11 cellular contexts compared by ENCODE assay signal in genomic region chr10:110901954-110902819, GRCh38. TPM values are rescaled to one million over a fixed set of nuclear protein-coding genes. Genes with fewer than 3 reads are reported as not detected.
DNase-seq lines count a peak whose midpoint lies in the region; ATAC-seq and TF ChIP-seq lines count a peak whose summit lies in the region.
"Had no signal": no experiment of that assay in that cellular context is flagged by ENCODE, and none has a peak within 500 bp of the region (broad histone marks: within the 10 kb centered on the region; RNA-seq: fewer than 3 reads in every experiment).

No MANE protein-coding gene starts in this region.

- no peaks in the 10 kb centered on the region for H3K4me1 ChIP-seq in testis
- H3K4me1 ChIP-seq: ascending aorta had no signal

- peaks cover 17% of the 10 kb centered on the region for H3K4me1 Mint-ChIP-seq in activated naive CD4-positive, alpha-beta T cell treated with anti-CD3 and anti-CD28 coated beads, Interleukin-2, amount 10 ng/mL, durations not matched to agents 7 days and 5 days
- H3K4me1 Mint-ChIP-seq in activated CD4-positive, alpha-beta memory T cell treated with anti-CD3 and anti-CD28 coated beads for 36 hours (ENCODE audit: low read depth), result peaks cover 40% of the 10 kb centered on the region
- H3K4me1 Mint-ChIP-seq in stimulated activated naive CD8-positive, alpha-beta T cell treated with anti-CD3 and anti-CD28 coated beads, Interleukin-15, amount 100 ng/mL, for 72 hours, result peaks cover 41% of the 10 kb centered on the region

- H3K9me3 Mint-ChIP-seq in activated naive CD4-positive, alpha-beta T cell treated with anti-CD3 and anti-CD28 coated beads, Interleukin-2, amount 10 ng/mL, durations not matched to agents 7 days and 5 days, result no peaks in the 10 kb centered on the region
- no peaks in the 10 kb centered on the region for H3K9me3 Mint-ChIP-seq in activated CD4-positive, alpha-beta memory T cell treated with anti-CD3 and anti-CD28 coated beads for 36 hours
- no peaks in the 10 kb centered on the region for H3K9me3 Mint-ChIP-seq in stimulated activated naive CD8-positive, alpha-beta T cell treated with anti-CD3 and anti-CD28 coated beads, Interleukin-15, amount 100 ng/mL, for 72 hours

- H3K36me3 Mint-ChIP-seq in activated naive CD4-positive, alpha-beta T cell treated with anti-CD3 and anti-CD28 coated beads, Interleukin-2, amount 10 ng/mL, durations not matched to agents 7 days and 5 days, result peaks cover 52% of the 10 kb centered on the region
- H3K36me3 Mint-ChIP-seq in activated CD4-positive, alpha-beta memory T cell treated with anti-CD3 and anti-CD28 coated beads for 36 hours, result peaks cover 17% of the 10 kb centered on the region

- peak; percentile 53 for DNase-seq in activated naive CD4-positive, alpha-beta T cell treated with Interleukin-2 at 50 U/mL for 16 hours
- no peak for DNase-seq in activated naive CD4-positive, alpha-beta T cell treated with anti-CD3 and anti-CD28 coated beads, Interleukin-2, amount 10 ng/mL, durations not matched to agents 7 days and 5 days
- peak; percentile 68 for DNase-seq in activated CD4-positive, alpha-beta memory T cell treated with anti-CD3 and anti-CD28 coated beads for 36 hours
- DNase-seq in foreskin fibroblast (peak; percentile 67 to 87), GM10248 (ENCODE audit: extremely low spot score) (no peak), NCI-H2107 (lab: John Stamatoyannopoulos, UW) (no peak), testis (no peak)
- DNase-seq in stimulated activated naive CD8-positive, alpha-beta T cell treated with anti-CD3 and anti-CD28 coated beads, Interleukin-15, amount 100 ng/mL, for 72 hours, result peak; percentile 51 to 66
- DNase-seq: DND-41, NCI-H748 treated with DMSO at 0.1 percent for 48 hours had no signal

- intact Hi-C loops in activated CD4-positive, alpha-beta memory T cell treated with anti-CD3 and anti-CD28 coated beads for 36 hours (cut with micrococcal nuclease), result loop anchor here (1.0 to 5.0 kb wide), 3 partner anchors 9 to 128 kb away; no protein-coding TSS in a partner anchor
- intact Hi-C loops in testis (cut with DNase I; ENCODE audit: low total_unique reads), result no loop called here

- H3K27me3 Mint-ChIP-seq in activated naive CD4-positive, alpha-beta T cell treated with anti-CD3 and anti-CD28 coated beads, Interleukin-2, amount 10 ng/mL, durations not matched to agents 7 days and 5 days, result no peaks in the 10 kb centered on the region
- H3K27me3 Mint-ChIP-seq in activated CD4-positive, alpha-beta memory T cell treated with anti-CD3 and anti-CD28 coated beads for 36 hours, result no peaks in the 10 kb centered on the region
- H3K27me3 Mint-ChIP-seq in stimulated activated naive CD8-positive, alpha-beta T cell treated with anti-CD3 and anti-CD28 coated beads, Interleukin-15, amount 100 ng/mL, for 72 hours, result no peaks in the 10 kb centered on the region

- H3K27ac Mint-ChIP-seq in activated naive CD4-positive, alpha-beta T cell treated with anti-CD3 and anti-CD28 coated beads, Interleukin-2, amount 10 ng/mL, durations not matched to agents 7 days and 5 days, result no peak overlapping the region
- H3K27ac Mint-ChIP-seq in activated CD4-positive, alpha-beta memory T cell treated with anti-CD3 and anti-CD28 coated beads for 36 hours, result peak overlapping the region; percentile 79
- H3K27ac Mint-ChIP-seq in stimulated activated naive CD8-positive, alpha-beta T cell treated with anti-CD3 and anti-CD28 coated beads, Interleukin-15, amount 100 ng/mL, for 72 hours, result peak overlapping the region; percentile 97 to 99

- no peak for TF ChIP-seq CTCF in foreskin fibroblast (IDR thresholded peaks at IDR 0.05; ENCODE audit: low read depth, low read length)
- no peak for TF ChIP-seq CTCF in GM10248 (IDR thresholded peaks at IDR 0.05; ENCODE audit: control extremely low read depth, extremely low read depth, low read depth, missing control alignments)
- TF ChIP-seq CTCF in testis (IDR thresholded peaks at IDR 0.05), result no peak

- TF ChIP-seq POLR2A in testis (IDR thresholded peaks at IDR 0.05), result no peak

- CTCF ChIA-PET in activated naive CD4-positive, alpha-beta T cell treated with anti-CD3 and anti-CD28 coated beads, Interleukin-2, amount 10 ng/mL, durations not matched to agents 7 days and 5 days (lab: Charles Lee), result interaction anchor here (1.0 to 2.5 kb wide), 6 partner anchors 8 to 159 kb away, joined by 3 to 13 read pairs (median 6); no protein-coding TSS in a partner anchor
- CTCF ChIA-PET in activated CD4-positive, alpha-beta memory T cell treated with anti-CD3 and anti-CD28 coated beads for 36 hours (lab: Charles Lee), result interaction anchor here (0.9 to 4.2 kb wide), 10 partner anchors 9 to 230 kb away, joined by 3 to 23 read pairs (median 4); partner anchors contain the start of genes BBIP1, PDCD4 and SHOC2
- CTCF ChIA-PET in GM10248 (lab: Yijun Ruan, JAX), result interaction anchor here (1.1 to 4.0 kb wide), 8 partner anchors 8 to 292 kb away, joined by 3 to 23 read pairs (median 4); no protein-coding TSS in a partner anchor

- no peaks in the 10 kb centered on the region for H3K36me3 ChIP-seq in testis (ENCODE audit: low read depth, missing control alignments)

- H3K27ac ChIP-seq in testis, result no peak overlapping the region
- H3K27ac ChIP-seq: ascending aorta had no signal

- 69 to 75% methylated on average over 7 of the region's 7 CpGs for WGBS in testis, 2 donors

- H3K4me3 Mint-ChIP-seq in activated naive CD4-positive, alpha-beta T cell treated with anti-CD3 and anti-CD28 coated beads, Interleukin-2, amount 10 ng/mL, durations not matched to agents 7 days and 5 days, result no peak overlapping the region
- peak overlapping the region; percentile 6 for H3K4me3 Mint-ChIP-seq in activated CD4-positive, alpha-beta memory T cell treated with anti-CD3 and anti-CD28 coated beads for 36 hours
- peak overlapping the region; percentile 64 to 77 for H3K4me3 Mint-ChIP-seq in stimulated activated naive CD8-positive, alpha-beta T cell treated with anti-CD3 and anti-CD28 coated beads, Interleukin-15, amount 100 ng/mL, for 72 hours

- H3K9me3 ChIP-seq in testis, result no peaks in the 10 kb centered on the region
- H3K9me3 ChIP-seq: ascending aorta had no signal

- H3K27me3 ChIP-seq in testis, result no peaks in the 10 kb centered on the region
- H3K27me3 ChIP-seq: ascending aorta had no signal

- no peak overlapping the region for H3K4me3 ChIP-seq in foreskin fibroblast (ENCODE audit: low read depth in 1 of 2, low read length in 2 of 2)
- H3K4me3 ChIP-seq in testis, result no peak overlapping the region
- H3K4me3 ChIP-seq: ascending aorta had no signal

- POLR2A ChIA-PET in activated CD4-positive, alpha-beta memory T cell treated with anti-CD3 and anti-CD28 coated beads for 36 hours (lab: Charles Lee), result interaction anchor here (0.6 to 2.0 kb wide), 9 partner anchors 8 to 128 kb away, joined by 3 to 11 read pairs (median 5); partner anchors contain the start of genes BBIP1 and SHOC2
- POLR2A ChIA-PET in GM10248 (lab: Yijun Ruan, JAX), result interaction anchor here (1.7 kb wide), 1 partner anchor 16 kb away, joined by 9 read pairs; the partner anchor contains the start of genes BBIP1 and SHOC2

- ATAC-seq in stimulated activated naive CD8-positive, alpha-beta T cell treated with anti-CD3 and anti-CD28 coated beads, Interleukin-15, amount 100 ng/mL, for 72 hours, result peak; percentile 75

RNA-seq across cellular contexts. Expression of gene BBIP1, which starts 16.8 kb away (rescaled TPM):
- 10 to 100 TPM; 36.4 to 43.9 TPM for total RNA-seq in activated CD4-positive, alpha-beta memory T cell treated with anti-CD3 and anti-CD28 coated beads for 36 hours
- total RNA-seq in testis, result 10 to 100 TPM; 41.8 to 57.7 TPM
- polyA plus RNA-seq in testis (ENCODE audit: insufficient read depth, low read depth, low replicate concordance), result 202 TPM

RNA-seq across cellular contexts. Expression of gene SHOC2, which starts 17.2 kb away (rescaled TPM):
- total RNA-seq in activated CD4-positive, alpha-beta memory T cell treated with anti-CD3 and anti-CD28 coated beads for 36 hours, result 10 to 100 TPM; 30.7 to 32.5 TPM
- total RNA-seq in testis, result 100 to 1,000 TPM in 1 of 2 donors, 10 to 100 TPM in 1; 91.1 to 104 TPM
- polyA plus RNA-seq in testis (ENCODE audit: insufficient read depth, low read depth, low replicate concordance), result 61.5 TPM

RNA-seq across cellular contexts. Expression of gene PDCD4, which starts 30.5 kb away (rescaled TPM):
- 100 to 1,000 TPM; 123 to 141 TPM for total RNA-seq in activated CD4-positive, alpha-beta memory T cell treated with anti-CD3 and anti-CD28 coated beads for 36 hours
- total RNA-seq in testis, result 10 to 100 TPM; 64.0 to 71.1 TPM
- polyA plus RNA-seq in testis (ENCODE audit: insufficient read depth, low read depth, low replicate concordance), result 124 TPM

Comparison
In these comparisons a context has a peak if more than half of its experiments do, and no peak if none do; other contexts are left out.
1. DNase-seq: peak in activated naive CD4-positive, alpha-beta T cell treated with Interleukin-2 at 50 U/mL for 16 hours (single experiment), activated CD4-positive, alpha-beta memory T cell treated with anti-CD3 and anti-CD28 coated beads for 36 hours (single experiment), foreskin fibroblast (2 of 2) and stimulated activated naive CD8-positive, alpha-beta T cell treated with anti-CD3 and anti-CD28 coated beads, Interleukin-15, amount 100 ng/mL, for 72 hours (2 of 2); none in activated naive CD4-positive, alpha-beta T cell treated with anti-CD3 and anti-CD28 coated beads, Interleukin-2, amount 10 ng/mL, durations not matched to agents 7 days and 5 days (single experiment), GM10248 (single experiment), NCI-H2107 (single experiment) and testis (single experiment).